ENCODE assay signal across 18 cellular contexts in genomic region chr11:20913113-20913512, GRCh38.
DNase-seq lines count a peak whose midpoint lies in the region; ATAC-seq, FAIRE-seq and TF ChIP-seq lines count a peak whose summit lies in the region.
"Had no signal": no experiment of that assay in that cellular context is flagged by ENCODE, and none has a peak within 500 bp of the region (broad histone marks: within the 10 kb centered on the region; RNA-seq: fewer than 3 reads in every experiment).

No MANE protein-coding gene starts in this region.

- WGBS in H1 (ENCODE audit: extremely low coverage in 1 of 2, insufficient coverage in 1 of 2, insufficient read length in 1 of 2, insufficient replicate concordance in 2 of 2, low coverage in 1 of 2, low lambda C conversion rate in 2 of 2, missing lambda C conversion rate in 1 of 2), 2 experiments: 0% methylated on average over 1 of the region's 1 CpG; no CpG with 5 or more reads in 1 of the 2 experiments
- 24% methylated on average over 1 of the region's 1 CpG for WGBS in prostate gland
- 21 to 29% methylated on average over 1 of the region's 1 CpG for WGBS in upper lobe of left lung, 2 donors

- no peak for TF ChIP-seq EP300 in H1 (IDR thresholded peaks at IDR 0.05; ENCODE audit: borderline replicate concordance in 1 of 2, low read depth in 2 of 2, low read length in 2 of 2)
- no peak for TF ChIP-seq EP300 in upper lobe of left lung (IDR thresholded peaks at IDR 0.05)

- H3K4me3 ChIP-seq in H1 (ENCODE audit: extremely low read depth in 1 of 4, insufficient read depth in 2 of 4, low read depth in 3 of 4, low read length in 4 of 4): peak overlapping the region in 1 of 4 experiments; percentile 37; a peak in 1 of 8 replicates
- H3K4me3 ChIP-seq in prostate gland: no peak overlapping the region
- H3K4me3 ChIP-seq in upper lobe of left lung: no peak overlapping the region
- H3K4me3 ChIP-seq: SJSA1 had no signal

- H3K4ac ChIP-seq in H1 (replicated peaks; ENCODE audit: insufficient read length, low read depth, low read length): no peak overlapping the region

- TF ChIP-seq RAD21 in H1 (IDR thresholded peaks at IDR 0.05 in 1 of 2, conservative IDR thresholded peaks at IDR 0.05 in 1 of 2; ENCODE audit: low read depth in 2 of 2, low read length in 2 of 2): no peak

- H2BK20ac ChIP-seq in H1 (ENCODE audit: low read length): no peak overlapping the region

- no peak overlapping the region for H3K9ac ChIP-seq in H1 (replicated peaks in 1 of 4; ENCODE audit: extremely low read depth in 1 of 4, low read depth in 3 of 4, low read length in 3 of 4)

- H2BK120ac ChIP-seq in H1 (replicated peaks; ENCODE audit: low read depth, low read length): no peak overlapping the region

- no peak overlapping the region for H2BK5ac ChIP-seq in H1 (ENCODE audit: low read depth, low read length)

- H3K23me2 ChIP-seq in H1 (ENCODE audit: low read depth, low read length): no peaks in the 10 kb centered on the region

- no peak for FAIRE-seq in H1 (lab: Jason Lieb, UNC)
- FAIRE-seq: D721Med had no signal

- no peak overlapping the region for H4K91ac ChIP-seq in H1 (replicated peaks; ENCODE audit: insufficient read length, low read length)

- H4K5ac ChIP-seq in H1 (ENCODE audit: insufficient read length, low read depth, low read length): peak overlapping the region; percentile 86

- no peaks in the 10 kb centered on the region for H3K27me3 ChIP-seq in H1 (replicated peaks in 1 of 4; ENCODE audit: control insufficient read depth in 3 of 4, extremely low read depth in 1 of 4, insufficient read depth in 3 of 4, low read length in 3 of 4)
- H3K27me3 ChIP-seq in prostate gland (replicated peaks; ENCODE audit: insufficient read depth): no peaks in the 10 kb centered on the region
- no peaks in the 10 kb centered on the region for H3K27me3 ChIP-seq in upper lobe of left lung
- H3K27me3 ChIP-seq: SJSA1 had no signal

- H2BK15ac ChIP-seq in H1 (ENCODE audit: low read length): no peak overlapping the region

- no peak overlapping the region for H2AFZ ChIP-seq in H1 (ENCODE audit: low read length)

- H4K20me1 ChIP-seq in H1 (replicated peaks in 1 of 2; ENCODE audit: control insufficient read depth in 1 of 2, insufficient read depth in 2 of 2, low read length in 2 of 2): no peaks in the 10 kb centered on the region

- peak; percentile 18 for DNase-seq in NCI-H2107 treated with DMSO at 0.1 percent for 48 hours (lab: John Stamatoyannopoulos, UW; ENCODE audit: unreplicated experiment)
- DNase-seq in NCI-H2107 (lab: John Stamatoyannopoulos, UW): no peak
- peak; percentile 62 for DNase-seq in NCI-H345 treated with DMSO at 0.1 percent for 48 hours (lab: John Stamatoyannopoulos, UW; ENCODE audit: unreplicated experiment)
- DNase-seq in H1 (ENCODE audit: low read depth in 1 of 2, low spot score in 2 of 2): no peak
- no peak for DNase-seq in left lobe of liver (ENCODE audit: low spot score)
- DNase-seq in prostate gland (ENCODE audit: low spot score): no peak
- no peak for DNase-seq in NCI-H82 treated with DMSO at 0.1 percent for 48 hours (lab: John Stamatoyannopoulos, UW; ENCODE audit: unreplicated experiment)
- DNase-seq in upper lobe of left lung: no peak
- DNase-seq: CD4-positive, alpha-beta memory T cell; DMS79 treated with DMSO at 0.1 percent for 48 hours; NCI-H1048; NCI-H187 treated with DMSO at 0.1 percent for 48 hours; NCI-H2227 treated with DMSO at 0.1 percent for 48 hours; NCI-H526 treated with DMSO at 0.1 percent for 48 hours; SW 1271 had no signal

- H2AK5ac ChIP-seq in H1 (ENCODE audit: low read depth, low read length): no peak overlapping the region

- TF ChIP-seq CTCF in H1 (IDR thresholded peaks at IDR 0.05; ENCODE audit: control extremely low read depth in 1 of 3, insufficient read depth in 1 of 3, low read depth in 1 of 3, low read length in 3 of 3) (no peak), prostate gland (IDR thresholded peaks at IDR 0.05) (no peak), upper lobe of left lung (IDR thresholded peaks at IDR 0.05) (no peak)

- CTCF ChIA-PET in H1 (lab: Charles Lee; ENCODE audit: partially characterized antibody): interaction anchor here (0.6 to 3.0 kb wide), 8 partner anchors 8 to 747 kb away, joined by 3 to 15 read pairs (median 4); no protein-coding TSS in a partner anchor

- TF ChIP-seq POLR2A in H1 (IDR thresholded peaks at IDR 0.05; ENCODE audit: control extremely low read depth in 1 of 2, low read depth in 2 of 2, low read length in 2 of 2): no peak
- no peak for TF ChIP-seq POLR2A in prostate gland (IDR thresholded peaks at IDR 0.05)
- TF ChIP-seq POLR2A in upper lobe of left lung (IDR thresholded peaks at IDR 0.05): no peak

- no peaks in the 10 kb centered on the region for H3K79me2 ChIP-seq in H1 (ENCODE audit: control insufficient read depth in 1 of 2, insufficient read depth in 2 of 2, low read length in 2 of 2)

- ATAC-seq in left lobe of liver (no peak), upper lobe of left lung (ENCODE audit: low FRiP score in 2 of 2) (no peak)
- ATAC-seq: HCT116 had no signal

- no peak overlapping the region for H2BK12ac ChIP-seq in H1 (ENCODE audit: low read depth, low read length)

- H3K4me1 ChIP-seq in H1 (replicated peaks in 1 of 4; ENCODE audit: control insufficient read depth in 3 of 4, insufficient read depth in 4 of 4, low read length in 3 of 4) (peaks cover 0 to 16% (median 6%) of the 10 kb centered on the region in 4 experiments; a peak in 4 of 7 replicates), prostate gland (replicated peaks) (no peaks in the 10 kb centered on the region), upper lobe of left lung (no peaks in the 10 kb centered on the region)
- H3K4me1 ChIP-seq: SJSA1 had no signal

- H3K36me3 ChIP-seq in H1 (ENCODE audit: control insufficient read depth in 2 of 4, insufficient read depth in 4 of 4, low read length in 3 of 4) (no peaks in the 10 kb centered on the region), prostate gland (no peaks in the 10 kb centered on the region), upper lobe of left lung (no peaks in the 10 kb centered on the region)
- H3K36me3 ChIP-seq: SJSA1 had no signal

- H3K9me3 ChIP-seq in H1 (ENCODE audit: insufficient read depth in 2 of 2, low read depth in 1 of 2, low read length in 1 of 2) (no peaks in the 10 kb centered on the region), prostate gland (no peaks in the 10 kb centered on the region), upper lobe of left lung (no peaks in the 10 kb centered on the region)

- no peak overlapping the region for H3K18ac ChIP-seq in H1 (ENCODE audit: extremely low read depth, low read length)

- POLR2A ChIA-PET in H1 (lab: Charles Lee; ENCODE audit: partially characterized antibody): interaction anchor here (1.1 kb wide), 1 partner anchor 38 kb away, joined by 3 read pairs; no protein-coding TSS in a partner anchor

- H3K79me1 ChIP-seq in H1 (ENCODE audit: low read depth, low read length): no peaks in the 10 kb centered on the region

- peak overlapping the region; percentile 31 to 47; a peak in 3 of 4 replicates for H3K4me2 ChIP-seq in H1 (ENCODE audit: insufficient read depth in 1 of 2, low read depth in 2 of 2, low read length in 2 of 2)

- H3K14ac ChIP-seq in H1 (ENCODE audit: insufficient read length): no peak overlapping the region

- H3K27ac ChIP-seq in H1 (ENCODE audit: low read depth, low read length) (no peak overlapping the region), prostate gland (no peak overlapping the region), upper lobe of left lung (no peak overlapping the region)
- H3K27ac ChIP-seq: SJSA1 had no signal

- H4K8ac ChIP-seq in H1 (ENCODE audit: extremely low read depth, insufficient read depth, low read length): no peak overlapping the region

- intact Hi-C loops in prostate gland (cut with DNase I): no loop called here

- no peak overlapping the region for H3K56ac ChIP-seq in H1 (replicated peaks; ENCODE audit: insufficient read length, low read depth, low read length)

- H3K23ac ChIP-seq in H1 (ENCODE audit: insufficient read length): no peak overlapping the region

TF ChIP-seq in H1, 55 proteins besides CTCF, POLR2A, EP300 and RAD21:
- TF ChIP-seq, protein P1, sequence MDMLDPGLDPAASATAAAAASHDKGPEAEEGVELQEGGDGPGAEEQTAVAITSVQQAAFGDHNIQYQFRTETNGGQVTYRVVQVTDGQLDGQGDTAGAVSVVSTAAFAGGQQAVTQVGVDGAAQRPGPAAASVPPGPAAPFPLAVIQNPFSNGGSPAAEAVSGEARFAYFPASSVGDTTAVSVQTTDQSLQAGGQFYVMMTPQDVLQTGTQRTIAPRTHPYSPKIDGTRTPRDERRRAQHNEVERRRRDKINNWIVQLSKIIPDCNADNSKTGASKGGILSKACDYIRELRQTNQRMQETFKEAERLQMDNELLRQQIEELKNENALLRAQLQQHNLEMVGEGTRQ (IDR thresholded peaks at IDR 0.05; ENCODE audit: low read length): no peak
- TF ChIP-seq ATF3 (IDR thresholded peaks at IDR 0.05; ENCODE audit: insufficient read depth, low read depth, low read length): no peak

Comparison
In these comparisons a context has a peak if more than half of its experiments do, and no peak if none do; other contexts are left out.
1. DNase-seq: peak in NCI-H2107 treated with DMSO at 0.1 percent for 48 hours (single experiment) and NCI-H345 treated with DMSO at 0.1 percent for 48 hours (single experiment); none in NCI-H2107 (single experiment), H1 (0 of 2), left lobe of liver (single experiment), prostate gland (single experiment), NCI-H82 treated with DMSO at 0.1 percent for 48 hours (single experiment) and upper lobe of left lung (0 of 2).